In genomic region chr17:40330850-40331470, GRCh38 we compare ENCODE assay signal across 12 cellular contexts. TPM values are rescaled to one million over a fixed set of nuclear protein-coding genes. Genes with fewer than 3 reads are reported as not detected.
A peak's percentile ranks its signal among the peaks of the same experiment; 100 is the strongest.
DNase-seq lines count a peak whose midpoint lies in the region; ATAC-seq and TF ChIP-seq lines count a peak whose summit lies in the region.
"Had no signal": no experiment of that assay in that cellular context is flagged by ENCODE, and none has a peak within 500 bp of the region (broad histone marks: within the 10 kb centered on the region; RNA-seq: fewer than 3 reads in every experiment).

No MANE protein-coding gene starts in this region.

- POLR2A ChIA-PET in naive thymus-derived CD4-positive, alpha-beta T cell (lab: Charles Lee): interaction anchor here (0.6 to 34.9 kb wide), 7 partner anchors 10 to 405 kb away, joined by 3 to 742 read pairs (median 5); partner anchors contain the start of gene RARA

- intact Hi-C loops in naive thymus-derived CD4-positive, alpha-beta T cell (cut with micrococcal nuclease): loop anchor here (1.0 kb wide), 1 partner anchor 10 kb away; no protein-coding TSS in a partner anchor
- intact Hi-C loops in upper lobe of right lung (cut with DNase I): no loop called here

- H3K4me1 ChIP-seq in naive thymus-derived CD4-positive, alpha-beta T cell (ENCODE audit: control insufficient read depth in 2 of 2, insufficient read depth in 2 of 2, low read length in 2 of 2): peaks cover 66 to 82% of the 10 kb centered on the region in 2 donors
- H3K4me1 ChIP-seq in upper lobe of right lung: peaks cover 100% of the 10 kb centered on the region

- H3K4me3 ChIP-seq in naive thymus-derived CD4-positive, alpha-beta T cell (ENCODE audit: low read length): no peak overlapping the region
- H3K4me3 ChIP-seq in upper lobe of right lung: no peak overlapping the region

- DNase-seq in activated naive CD4-positive, alpha-beta T cell treated with anti-CD3 and anti-CD28 coated beads, Interleukin-2, amount 10 ng/mL, durations not matched to agents 7 days and 5 days: no peak
- DNase-seq in activated naive CD4-positive, alpha-beta T cell treated with Interleukin-2 at 50 U/mL for 16 hours: no peak
- no peak for DNase-seq in central memory CD8-positive, alpha-beta T cell (ENCODE audit: low spot score in 2 of 2)
- DNase-seq in naive thymus-derived CD4-positive, alpha-beta T cell: no peak
- DNase-seq in upper lobe of right lung (no peak), KBM-7 (no peak), GOT3 (lab: John Stamatoyannopoulos, UW) (no peak), NOMO-1 treated with DMSO at 0.1 percent for 48 hours (lab: John Stamatoyannopoulos, UW; ENCODE audit: unreplicated experiment) (no peak)
- DNase-seq: activated CD8-positive, alpha-beta memory T cell treated with anti-CD3 and anti-CD28 coated beads, Interleukin-2, amount 50 U/mL, for 48 hours; endodermal cell; NCI-H1436; SIG-M5 had no signal

- no peaks in the 10 kb centered on the region for H3K9me3 Mint-ChIP-seq in activated naive CD4-positive, alpha-beta T cell treated with anti-CD3 and anti-CD28 coated beads, Interleukin-2, amount 10 ng/mL, durations not matched to agents 7 days and 5 days
- H3K9me3 Mint-ChIP-seq in central memory CD8-positive, alpha-beta T cell: no peaks in the 10 kb centered on the region
- H3K9me3 Mint-ChIP-seq in naive thymus-derived CD4-positive, alpha-beta T cell: no peaks in the 10 kb centered on the region
- H3K9me3 Mint-ChIP-seq: endodermal cell had no signal

- H3K9me3 ChIP-seq in naive thymus-derived CD4-positive, alpha-beta T cell (ENCODE audit: control insufficient read depth in 2 of 3, low read length in 3 of 3): no peaks in the 10 kb centered on the region
- no peaks in the 10 kb centered on the region for H3K9me3 ChIP-seq in upper lobe of right lung

- peaks cover 58% of the 10 kb centered on the region for H3K36me3 Mint-ChIP-seq in activated naive CD4-positive, alpha-beta T cell treated with anti-CD3 and anti-CD28 coated beads, Interleukin-2, amount 10 ng/mL, durations not matched to agents 7 days and 5 days
- peaks cover 25% of the 10 kb centered on the region for H3K36me3 Mint-ChIP-seq in central memory CD8-positive, alpha-beta T cell (ENCODE audit: insufficient read depth)
- H3K36me3 Mint-ChIP-seq in naive thymus-derived CD4-positive, alpha-beta T cell: peaks cover 0 to 36% (median 11%) of the 10 kb centered on the region in 5 donors

- H3K36me3 ChIP-seq in naive thymus-derived CD4-positive, alpha-beta T cell (ENCODE audit: control insufficient read depth in 2 of 3, insufficient read depth in 3 of 3, low read length in 3 of 3): peaks cover 0 to 15% (median 0%) of the 10 kb centered on the region in 3 experiments
- peaks cover 8% of the 10 kb centered on the region for H3K36me3 ChIP-seq in upper lobe of right lung

- CTCF ChIA-PET in activated naive CD4-positive, alpha-beta T cell treated with anti-CD3 and anti-CD28 coated beads, Interleukin-2, amount 10 ng/mL, durations not matched to agents 7 days and 5 days (lab: Charles Lee): interaction anchor here (1.8 to 2.2 kb wide), 3 partner anchors 14 to 28 kb away, joined by 7 to 10 read pairs (median 7); no protein-coding TSS in a partner anchor
- CTCF ChIA-PET in naive thymus-derived CD4-positive, alpha-beta T cell (lab: Charles Lee): interaction anchor here (0.6 to 3.2 kb wide), 7 partner anchors 10 to 633 kb away, joined by 3 to 10 read pairs (median 3); no protein-coding TSS in a partner anchor

- H3K27me3 Mint-ChIP-seq in activated naive CD4-positive, alpha-beta T cell treated with anti-CD3 and anti-CD28 coated beads, Interleukin-2, amount 10 ng/mL, durations not matched to agents 7 days and 5 days: no peaks in the 10 kb centered on the region
- H3K27me3 Mint-ChIP-seq in central memory CD8-positive, alpha-beta T cell: no peaks in the 10 kb centered on the region
- H3K27me3 Mint-ChIP-seq in naive thymus-derived CD4-positive, alpha-beta T cell: no peaks in the 10 kb centered on the region

- peak overlapping the region; percentile 60 for H3K27ac ChIP-seq in naive thymus-derived CD4-positive, alpha-beta T cell (ENCODE audit: low read depth, low read length)
- H3K27ac ChIP-seq in upper lobe of right lung: peak overlapping the region; percentile 78

- peaks cover 91% of the 10 kb centered on the region for H3K4me1 Mint-ChIP-seq in activated naive CD4-positive, alpha-beta T cell treated with anti-CD3 and anti-CD28 coated beads, Interleukin-2, amount 10 ng/mL, durations not matched to agents 7 days and 5 days
- peaks cover 77% of the 10 kb centered on the region for H3K4me1 Mint-ChIP-seq in central memory CD8-positive, alpha-beta T cell
- peaks cover 73 to 92% (median 84%) of the 10 kb centered on the region in 7 donors for H3K4me1 Mint-ChIP-seq in naive thymus-derived CD4-positive, alpha-beta T cell

- TF ChIP-seq CTCF in upper lobe of right lung (IDR thresholded peaks at IDR 0.05): no peak

- H3K4me3 Mint-ChIP-seq in activated naive CD4-positive, alpha-beta T cell treated with anti-CD3 and anti-CD28 coated beads, Interleukin-2, amount 10 ng/mL, durations not matched to agents 7 days and 5 days: peak overlapping the region; percentile 49
- peak overlapping the region; percentile 33 for H3K4me3 Mint-ChIP-seq in central memory CD8-positive, alpha-beta T cell
- peak overlapping the region; percentile 63 to 97 (median 75) for H3K4me3 Mint-ChIP-seq in naive thymus-derived CD4-positive, alpha-beta T cell
- H3K4me3 Mint-ChIP-seq: endodermal cell had no signal

- in situ Hi-C loops in KBM-7 (cut with MboI; ENCODE audit: low pct_unique_long_range_greater_than_20kb, low sequenced_read_pairs): no loop called here

- no peak for ATAC-seq in central memory CD8-positive, alpha-beta T cell (replicated peaks; ENCODE audit: extremely low read depth, poor library complexity, severe bottlenecking)
- no peak for ATAC-seq in naive thymus-derived CD4-positive, alpha-beta T cell
- no peak for ATAC-seq in upper lobe of right lung

- H3K27me3 ChIP-seq in naive thymus-derived CD4-positive, alpha-beta T cell (ENCODE audit: control insufficient read depth in 2 of 2, insufficient read depth in 2 of 2, low read length in 2 of 2): no peaks in the 10 kb centered on the region
- no peaks in the 10 kb centered on the region for H3K27me3 ChIP-seq in upper lobe of right lung

- H3K27ac Mint-ChIP-seq in activated naive CD4-positive, alpha-beta T cell treated with anti-CD3 and anti-CD28 coated beads, Interleukin-2, amount 10 ng/mL, durations not matched to agents 7 days and 5 days: peak overlapping the region; percentile 75
- peak overlapping the region; percentile 80 for H3K27ac Mint-ChIP-seq in central memory CD8-positive, alpha-beta T cell (ENCODE audit: low read depth)
- peak overlapping the region; percentile 73 to 99 (median 88) for H3K27ac Mint-ChIP-seq in naive thymus-derived CD4-positive, alpha-beta T cell
- H3K27ac Mint-ChIP-seq: endodermal cell had no signal

RNA-seq across cellular contexts. Expression of gene RARA, which starts 22.0 kb away (rescaled TPM):
- 100 to 1,000 TPM in 1 of 5 experiments, 10 to 100 TPM in 4; 40.0 to 115 (median 43.8) TPM for total RNA-seq in naive thymus-derived CD4-positive, alpha-beta T cell
- 10 to 100 TPM in 1 of 2 donors, 1 to 10 TPM in 1; 6.7 to 16.5 TPM for polyA plus RNA-seq in naive thymus-derived CD4-positive, alpha-beta T cell
- 69.7 TPM for total RNA-seq in upper lobe of right lung

RNA-seq across cellular contexts. Expression of gene GJD3, which starts 33.6 kb away (rescaled TPM):
- under 1 TPM in 1 of 5 experiments, not detected in 4; 0.27 TPM for total RNA-seq in naive thymus-derived CD4-positive, alpha-beta T cell
- polyA plus RNA-seq in naive thymus-derived CD4-positive, alpha-beta T cell: not detected
- 2.8 TPM for total RNA-seq in upper lobe of right lung
- total RNA-seq: endodermal cell had no signal

RNA-seq across cellular contexts. Expression of gene CDC6, which starts 43.3 kb away (rescaled TPM):
- 10 to 100 TPM in 1 of 5 experiments, 1 to 10 TPM in 1, under 1 TPM in 3; 0.51 to 73.6 (median 0.85) TPM for total RNA-seq in naive thymus-derived CD4-positive, alpha-beta T cell
- under 1 TPM; 0.09 to 0.24 TPM for polyA plus RNA-seq in naive thymus-derived CD4-positive, alpha-beta T cell
- 1.4 TPM for total RNA-seq in upper lobe of right lung
